Comparison of ENCODE assay signal across 8 cellular contexts in genomic region chr1:226407497-226408284, GRCh38. TPM values are rescaled to one million over a fixed set of nuclear protein-coding genes. Genes with fewer than 3 reads are reported as not detected.
DNase-seq lines count a peak whose midpoint lies in the region; ATAC-seq, FAIRE-seq and TF ChIP-seq lines count a peak whose summit lies in the region.

TSS of gene PARP1 (minus strand) at chr1:226408093. CDS start at chr1:226407929, 164 bp downstream.

- dilution Hi-C loops in endothelial cell of umbilical vein (cut with MboI; ENCODE audit: extremely low pct_ligation_motif_present, low sequenced_read_pairs): no loop called here

- intact Hi-C loops in endothelial cell of umbilical vein (cut with micrococcal nuclease): loop anchor here (2.0 kb wide), 2 partner anchors 99 to 283 kb away; partner anchors contain the start of gene LIN9

- peak; percentile 70 for ATAC-seq in GM21515 (IDR thresholded peaks at IDR 0.05; ENCODE audit: unreplicated experiment)

- TF ChIP-seq CTCF in OCI-LY3 (IDR thresholded peaks at IDR 0.05; ENCODE audit: low read depth, low read length) (peak; percentile 49), endothelial cell of umbilical vein (IDR thresholded peaks at IDR 0.05; ENCODE audit: extremely low read depth in 1 of 2, insufficient read depth in 1 of 2, low read depth in 1 of 2, low read length in 2 of 2) (peak; percentile 43 to 89)

- DNase-seq in DMS114 treated with DMSO at 0.1 percent for 48 hours (lab: John Stamatoyannopoulos, UW; ENCODE audit: unreplicated experiment) (peak; percentile 77), HuH-7 (ENCODE audit: low spot score) (peak; percentile 93), endothelial cell of umbilical vein (ENCODE audit: low read depth, low spot score) (peak; percentile 86)
- peak; percentile 96 for DNase-seq in activated CD8-positive, alpha-beta memory T cell treated with anti-CD3 and anti-CD28 coated beads, Interleukin-2, amount 50 U/mL, for 48 hours
- peak; percentile 57 to 67 for DNase-seq in stimulated activated CD8-positive, alpha-beta memory T cell treated with anti-CD3 and anti-CD28 coated beads, Interleukin-4, amount 100 ng/mL, for 1 hour (ENCODE audit: low read depth in 2 of 2, low spot score in 1 of 2)

- no peaks in the 10 kb centered on the region for H3K27me3 ChIP-seq in OCI-LY3 (ENCODE audit: low read depth, low read length)
- peaks cover 3 to 5% of the 10 kb centered on the region in 2 experiments for H3K27me3 ChIP-seq in endothelial cell of umbilical vein (ENCODE audit: control insufficient read depth in 2 of 2, insufficient read depth in 2 of 2, low read length in 2 of 2)
- no peaks in the 10 kb centered on the region for H3K27me3 ChIP-seq in mononuclear cell (ENCODE audit: insufficient read depth, low read length)

- H3K9me1 ChIP-seq in endothelial cell of umbilical vein (replicated peaks; ENCODE audit: control insufficient read depth, extremely low read depth, insufficient read depth, low read length): no peaks in the 10 kb centered on the region

- TF ChIP-seq POLR2A in endothelial cell of umbilical vein (IDR thresholded peaks at IDR 0.05; ENCODE audit: low read depth, low read length): peak; percentile 60

- FAIRE-seq in endothelial cell of umbilical vein (lab: Jason Lieb, UNC): peak; percentile 82

- H3K4me2 ChIP-seq in OCI-LY3 (ENCODE audit: low read length) (peak within 1 kb of the TSS; percentile 95), endothelial cell of umbilical vein (ENCODE audit: insufficient read depth, low read length) (peak within 1 kb of the TSS; percentile 97)

- H3K79me2 ChIP-seq in OCI-LY3 (ENCODE audit: low read length) (peaks cover 51% of the 10 kb centered on the region), endothelial cell of umbilical vein (ENCODE audit: control insufficient read depth, insufficient read depth, low read length) (peaks cover 47% of the 10 kb centered on the region)

- POLR2A ChIA-PET in endothelial cell of umbilical vein (lab: Charles Lee): no interaction called here

- BruUV-seq in endothelial cell of umbilical vein (replicated peaks; lab: Mats Ljungman, UMichigan): no TSS peak

- H4K20me1 ChIP-seq in OCI-LY3 (ENCODE audit: insufficient read depth, low read length) (peaks cover 43% of the 10 kb centered on the region), endothelial cell of umbilical vein (replicated peaks; ENCODE audit: control insufficient read depth, extremely low read depth, insufficient read depth, low read length) (no peaks in the 10 kb centered on the region)

- H3K27ac ChIP-seq in OCI-LY3 (ENCODE audit: low read length) (peak within 1 kb of the TSS; percentile 82), endothelial cell of umbilical vein (ENCODE audit: insufficient read depth, low read depth, low read length) (peak within 1 kb of the TSS; percentile 68)

- H3K4me3 ChIP-seq in OCI-LY3 (ENCODE audit: low read length) (peak within 1 kb of the TSS; percentile 76), endothelial cell of umbilical vein (replicated peaks in 1 of 3; ENCODE audit: insufficient read depth in 1 of 3, low read depth in 1 of 3, low read length in 3 of 3) (peak within 1 kb of the TSS; percentile 40 to 97 (median 94)), mononuclear cell (ENCODE audit: low read length) (peak within 1 kb of the TSS; percentile 86)

- H3K4me1 ChIP-seq in OCI-LY3 (ENCODE audit: low read length) (peaks cover 43% of the 10 kb centered on the region), endothelial cell of umbilical vein (ENCODE audit: control insufficient read depth, extremely low read depth, insufficient read depth, low read length) (peaks cover 20% of the 10 kb centered on the region), mononuclear cell (ENCODE audit: insufficient read depth, low read length) (peaks cover 53% of the 10 kb centered on the region)

- H3K9ac ChIP-seq in OCI-LY3 (ENCODE audit: low read length): peak within 1 kb of the TSS; percentile 80
- H3K9ac ChIP-seq in endothelial cell of umbilical vein (replicated peaks; ENCODE audit: extremely low read depth, insufficient read depth, low read length): peak within 1 kb of the TSS; percentile 84

- H3K36me3 ChIP-seq in OCI-LY3 (replicated peaks; ENCODE audit: low read depth, low read length) (peaks cover 9% of the 10 kb centered on the region), endothelial cell of umbilical vein (ENCODE audit: control insufficient read depth in 2 of 2, extremely low read depth in 1 of 2, insufficient read depth in 2 of 2, low read length in 2 of 2) (no peaks in the 10 kb centered on the region)

- CTCF ChIA-PET in endothelial cell of umbilical vein (lab: Charles Lee): interaction anchor here (0.6 to 2.3 kb wide), 27 partner anchors 9 to 1999 kb away, joined by 3 to 29 read pairs (median 4); partner anchors contain the start of genes LIN9 and TRIM11

- peak within 1 kb of the TSS; percentile 93 for H2AFZ ChIP-seq in OCI-LY3 (ENCODE audit: low read depth, low read length)
- H2AFZ ChIP-seq in endothelial cell of umbilical vein (ENCODE audit: low read depth, low read length): peak within 1 kb of the TSS; percentile 81

- H3K9me3 ChIP-seq in OCI-LY3 (ENCODE audit: insufficient read depth, low read length) (no peaks in the 10 kb centered on the region), endothelial cell of umbilical vein (replicated peaks; ENCODE audit: control insufficient read depth, insufficient read depth, low read length) (no peaks in the 10 kb centered on the region), mononuclear cell (ENCODE audit: low read depth, low read length) (no peaks in the 10 kb centered on the region)

TF ChIP-seq in endothelial cell of umbilical vein, 7 proteins besides CTCF, POLR2A, EP300 and RAD21:
- no peak for TF ChIP-seq GATA2 (IDR thresholded peaks at IDR 0.05; ENCODE audit: insufficient read depth, insufficient read length, low read depth, low read length)
- peak; percentile 88 for TF ChIP-seq POLR2AphosphoS5 (IDR thresholded peaks at IDR 0.05; ENCODE audit: insufficient read depth, low read depth, low read length)
- TF ChIP-seq, protein P1, sequence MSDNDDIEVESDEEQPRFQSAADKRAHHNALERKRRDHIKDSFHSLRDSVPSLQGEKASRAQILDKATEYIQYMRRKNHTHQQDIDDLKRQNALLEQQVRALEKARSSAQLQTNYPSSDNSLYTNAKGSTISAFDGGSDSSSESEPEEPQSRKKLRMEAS (IDR thresholded peaks at IDR 0.05; ENCODE audit: insufficient read depth, insufficient read length): peak; percentile 50
TF ChIP-seq in endothelial cell of umbilical vein: peak in this region for 2.

RNA-seq across cellular contexts. Expression of gene PARP1, which starts in this region (rescaled TPM):
- total RNA-seq in endothelial cell of umbilical vein (133 and 136 TPM in 2 replicates), mononuclear cell (34.1 TPM)
- polyA plus RNA-seq in endothelial cell of umbilical vein: 153 and 160 TPM in 2 replicates
- 135 and 150 TPM in 2 replicates for polyA plus RNA-seq in endothelial cell of umbilical vein (2011; cell fraction: cytosol; rRNA removed)
- 108 and 109 TPM in 2 replicates for polyA plus RNA-seq in endothelial cell of umbilical vein (2011; cell fraction: nucleus; rRNA removed)
- 67.7 and 92.7 TPM in 2 replicates for polyA plus RNA-seq in endothelial cell of umbilical vein (2012)
- polyA minus RNA-seq in endothelial cell of umbilical vein: 139 and 149 TPM in 2 replicates
- polyA minus RNA-seq in endothelial cell of umbilical vein (2011; cell fraction: cytosol; rRNA and poly(A)+ RNA removed): 85.5 TPM
- 40.8 and 68.6 TPM in 2 replicates for polyA minus RNA-seq in endothelial cell of umbilical vein (2011; cell fraction: nucleus; rRNA and poly(A)+ RNA removed)

Comparison
In these comparisons a context has a peak if more than half of its experiments do, and no peak if none do; other contexts are left out.
1. Peak in every context shown above with its lines: DNase-seq, ATAC-seq, H3K4me3 ChIP-seq and H3K27ac ChIP-seq.